Comparison of ENCODE assay signal across 32 cellular contexts in the genomic region with DNA sequence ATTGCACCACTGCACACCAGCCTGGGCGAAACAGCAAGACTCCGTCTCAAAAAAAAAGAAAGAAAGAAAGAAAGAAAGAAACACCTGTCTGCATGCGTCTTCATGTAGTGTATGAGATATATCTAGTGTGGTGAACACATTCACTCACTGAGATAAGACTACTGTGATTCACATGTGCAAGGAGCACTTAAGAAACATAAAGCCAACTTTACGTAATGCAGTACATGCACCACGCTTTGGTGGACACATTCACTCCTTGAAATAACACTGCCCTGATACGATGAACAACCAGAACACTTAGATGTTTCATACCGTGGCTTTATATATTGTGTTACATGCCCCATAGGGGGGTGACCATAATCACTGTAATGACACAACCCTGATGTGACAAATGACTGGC.
"Had no signal": no experiment of that assay in that cellular context is flagged by ENCODE, and none has a peak within 500 bp of the region (broad histone marks: within the 10 kb centered on the region; RNA-seq: fewer than 3 reads in every experiment).

No MANE protein-coding gene starts in this region.

- H3K4me1 Mint-ChIP-seq: neural progenitor cell had no signal

- H3K4me3 ChIP-seq: heart left ventricle, left lung, lower lobe of right lung, neural progenitor cell, ovary, prostate gland, skin epidermis, stomach, testis, thyroid gland, transverse colon, upper lobe of right lung had no signal

- H3K27me3 ChIP-seq: heart left ventricle, left lung, neural progenitor cell, neutrophil, ovary, stomach, testis, thyroid gland, transverse colon, upper lobe of right lung had no signal

- H3K27ac ChIP-seq: left lung, lower lobe of right lung, neural progenitor cell, neutrophil, ovary, prostate gland, skin epidermis, stomach, testis, thyroid gland, transverse colon, upper lobe of right lung had no signal

- H3K27ac Mint-ChIP-seq: immature natural killer cell, mesothelial cell of epicardium, natural killer cell, nephron progenitor cell, neural progenitor cell had no signal

- DNase-seq: heart left ventricle; hypothalamus; immature natural killer cell; kidney; left colon; left lung; lower lobe of right lung; mammary epithelial cell; mesendoderm; naive B cell; natural killer cell; nephron progenitor cell; occipital lobe; retina; stimulated activated CD4-positive, alpha-beta T cell treated with anti-CD3 and anti-CD28 coated beads, Interleukin-12 subunit alpha, Interleukin-12 subunit beta, amount 100 ng/mL, for 4 hours; stimulated activated CD4-positive, alpha-beta T cell treated with anti-CD3 and anti-CD28 coated beads, Interleukin-15, amount 100 ng/mL, for 24 hours; stimulated activated CD4-positive, alpha-beta T cell treated with anti-CD3 and anti-CD28 coated beads, Interleukin-2, amount 100 ng/mL, for 24 hours; stimulated activated CD4-positive, alpha-beta T cell treated with anti-CD3 and anti-CD28 coated beads, Interleukin-4, amount 100 ng/mL, for 1 hour; stimulated activated naive CD4-positive, alpha-beta T cell; stomach; thyroid gland; transverse colon; upper lobe of right lung had no signal

- H3K9ac ChIP-seq: neural progenitor cell had no signal

- H3K4me1 ChIP-seq: neural progenitor cell had no signal

- H3K27me3 Mint-ChIP-seq: naive B cell had no signal

- H3K36me3 Mint-ChIP-seq: immature natural killer cell, mesothelial cell of epicardium, natural killer cell, neural progenitor cell had no signal

- H3K4me3 Mint-ChIP-seq: immature natural killer cell, mesothelial cell of epicardium, natural killer cell, nephron progenitor cell, neural progenitor cell had no signal

- H3K4me2 ChIP-seq: neural progenitor cell had no signal

- H3K9me3 Mint-ChIP-seq: immature natural killer cell, naive B cell, natural killer cell had no signal

- H2AFZ ChIP-seq: neural progenitor cell had no signal

- H3K9me3 ChIP-seq: heart left ventricle, left lung, lower lobe of right lung, neutrophil, ovary, prostate gland, stomach, testis, thyroid gland, transverse colon, upper lobe of right lung had no signal

- H3K36me3 ChIP-seq: heart left ventricle, left lung, lower lobe of right lung, neural progenitor cell, neutrophil, ovary, prostate gland, stomach, thyroid gland, transverse colon, upper lobe of right lung had no signal

- ATAC-seq: heart left ventricle, left colon, left lung, lower lobe of right lung, natural killer cell, right cardiac atrium, sciatic nerve, upper lobe of right lung had no signal
